1 cellular context compared by ENCODE assay signal in the genomic region with DNA sequence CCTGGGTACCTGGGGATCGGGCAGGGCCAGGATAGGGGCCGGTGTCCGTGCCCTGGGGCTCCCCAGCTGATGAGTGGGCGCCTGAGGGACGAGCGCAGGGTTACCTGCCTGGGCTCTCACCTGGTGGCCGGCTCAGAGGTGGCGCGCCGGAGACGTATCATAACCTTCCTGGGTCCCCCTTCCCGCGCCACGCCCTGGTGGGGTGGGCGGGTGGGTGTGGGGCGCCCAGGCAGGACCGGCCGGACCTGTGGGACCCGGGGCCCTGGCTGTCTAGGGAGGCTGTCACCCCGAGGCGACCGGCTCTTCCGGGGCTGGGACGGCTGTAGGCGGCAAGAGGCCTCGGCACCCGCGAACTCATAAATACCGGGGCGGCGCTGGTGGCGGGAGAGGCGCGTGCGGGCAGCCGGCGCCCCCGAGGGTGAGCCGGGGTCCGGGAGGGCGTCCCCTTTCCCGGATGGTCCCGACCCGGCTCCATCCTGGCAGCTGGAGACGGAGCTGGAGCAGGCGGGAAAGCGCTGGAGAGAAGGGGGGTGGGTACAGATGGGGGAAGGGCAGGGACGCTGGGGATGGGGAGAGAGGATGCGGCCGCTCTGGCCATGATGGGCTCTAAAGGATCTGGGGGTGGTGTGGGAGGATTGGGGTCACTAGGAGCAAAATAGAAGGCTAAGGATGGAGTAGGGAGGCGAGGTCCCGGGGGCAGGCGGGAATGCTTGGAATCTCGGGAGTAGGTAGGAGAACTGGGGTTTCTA.
A peak's percentile ranks its signal among the peaks of the same experiment; 100 is the strongest.
TF ChIP-seq lines count a peak whose summit lies in the region.

A gene with protein sequence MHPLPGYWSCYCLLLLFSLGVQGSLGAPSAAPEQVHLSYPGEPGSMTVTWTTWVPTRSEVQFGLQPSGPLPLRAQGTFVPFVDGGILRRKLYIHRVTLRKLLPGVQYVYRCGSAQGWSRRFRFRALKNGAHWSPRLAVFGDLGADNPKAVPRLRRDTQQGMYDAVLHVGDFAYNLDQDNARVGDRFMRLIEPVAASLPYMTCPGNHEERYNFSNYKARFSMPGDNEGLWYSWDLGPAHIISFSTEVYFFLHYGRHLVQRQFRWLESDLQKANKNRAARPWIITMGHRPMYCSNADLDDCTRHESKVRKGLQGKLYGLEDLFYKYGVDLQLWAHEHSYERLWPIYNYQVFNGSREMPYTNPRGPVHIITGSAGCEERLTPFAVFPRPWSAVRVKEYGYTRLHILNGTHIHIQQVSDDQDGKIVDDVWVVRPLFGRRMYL (plus strand): TSS at position 386 of the 749 bp plus-strand sequence. CDS start 902 bp downstream, outside the sequence.

TF ChIP-seq in H1, 55 proteins besides CTCF, POLR2A, EP300 and RAD21 (continued from another document):
- TF ChIP-seq CBX5 (IDR thresholded peaks at IDR 0.05; ENCODE audit: low read depth, low read length) (no peak), MAX (IDR thresholded peaks at IDR 0.05) (no peak), EGR1 (IDR thresholded peaks at IDR 0.05; ENCODE audit: borderline replicate concordance, low read depth, low read length) (0 out of 2 replicates have a peak, but pooled peaks have one; percentile 14), CHD1 (IDR thresholded peaks at IDR 0.05; ENCODE audit: low read depth, low read length) (no peak), EZH2 (IDR thresholded peaks at IDR 0.05; ENCODE audit: low read depth, low read length, severe bottlenecking) (peak; percentile 27), CHD2 (IDR thresholded peaks at IDR 0.05; ENCODE audit: low read length) (no peak), SAP30 (IDR thresholded peaks at IDR 0.05; ENCODE audit: insufficient read depth, insufficient replicate concordance, low read length) (no peak), ZNF274 (IDR thresholded peaks at IDR 0.05; ENCODE audit: borderline replicate concordance, extremely low read depth, low read length) (no peak), ASH2L (IDR thresholded peaks at IDR 0.05; ENCODE audit: low read length) (peak; percentile 31), JUN (IDR thresholded peaks at IDR 0.05; ENCODE audit: low read depth, low read length) (no peak), TEAD4 (IDR thresholded peaks at IDR 0.05; ENCODE audit: low read depth, low read length) (peak; percentile 77), BCL11A (IDR thresholded peaks at IDR 0.05; ENCODE audit: low read depth in 2 of 2, low read length in 2 of 2) (no peak), GABPA (IDR thresholded peaks at IDR 0.05; ENCODE audit: borderline replicate concordance, insufficient read depth, low read length) (no peak), RBBP5 (IDR thresholded peaks at IDR 0.05; ENCODE audit: borderline replicate concordance, low read depth, low read length) (0 out of 2 replicates have a peak, but pooled peaks have one; percentile 38), SP4 (IDR thresholded peaks at IDR 0.05; ENCODE audit: low read length) (no peak), SIRT6 (IDR thresholded peaks at IDR 0.05; ENCODE audit: low read length) (no peak), RFX5 (IDR thresholded peaks at IDR 0.05; ENCODE audit: borderline replicate concordance, low read depth, low read length) (no peak), HDAC2 (IDR thresholded peaks at IDR 0.05; ENCODE audit: borderline replicate concordance in 1 of 2, low read depth in 2 of 2, low read length in 2 of 2) (no peak), SUZ12 (IDR thresholded peaks at IDR 0.05; ENCODE audit: low read length) (0 out of 2 replicates have a peak, but pooled peaks have one; percentile 29), RNF2 (IDR thresholded peaks at IDR 0.05; ENCODE audit: borderline replicate concordance, low read depth, low read length, missing control alignments, poor library complexity, severe bottlenecking) (no peak), KDM4A (IDR thresholded peaks at IDR 0.05; ENCODE audit: low read depth, low read length, severe bottlenecking) (peak; percentile 84), SP1 (IDR thresholded peaks at IDR 0.05; ENCODE audit: low read depth, low read length) (no peak), JUND (IDR thresholded peaks at IDR 0.05; ENCODE audit: low read length) (no peak), FOSL1 (IDR thresholded peaks at IDR 0.05; ENCODE audit: insufficient read depth, low read depth, low read length) (no peak), POLR2AphosphoS5 (IDR thresholded peaks at IDR 0.05; ENCODE audit: low read depth, low read length) (no peak), TAF1 (IDR thresholded peaks at IDR 0.05; ENCODE audit: low read depth, low read length) (no peak), ATF3 (IDR thresholded peaks at IDR 0.05; ENCODE audit: insufficient read depth, low read depth, low read length) (no peak), CBX8 (IDR thresholded peaks at IDR 0.05; ENCODE audit: borderline replicate concordance, low read depth, low read length) (no peak), USF2 (IDR thresholded peaks at IDR 0.05; ENCODE audit: low read length) (no peak), E2F6 (IDR thresholded peaks at IDR 0.05) (peak; percentile 56), TBP (IDR thresholded peaks at IDR 0.05; ENCODE audit: low read depth, low read length) (no peak), CEBPB (IDR thresholded peaks at IDR 0.05; ENCODE audit: low read depth, low read length) (no peak), NANOG (IDR thresholded peaks at IDR 0.05; ENCODE audit: insufficient read depth, low read depth, low read length, poor library complexity, severe bottlenecking) (no peak), MAFK (IDR thresholded peaks at IDR 0.05; ENCODE audit: low read depth, low read length) (no peak), SIN3A (conservative IDR thresholded peaks at IDR 0.05 in 1 of 2, IDR thresholded peaks at IDR 0.05 in 1 of 2; ENCODE audit: low read depth in 1 of 2, low read length in 2 of 2) (peak in 1 of 2 experiments; percentile 28; a peak in 1 of 4 replicates)
- TF ChIP-seq, protein P1, sequence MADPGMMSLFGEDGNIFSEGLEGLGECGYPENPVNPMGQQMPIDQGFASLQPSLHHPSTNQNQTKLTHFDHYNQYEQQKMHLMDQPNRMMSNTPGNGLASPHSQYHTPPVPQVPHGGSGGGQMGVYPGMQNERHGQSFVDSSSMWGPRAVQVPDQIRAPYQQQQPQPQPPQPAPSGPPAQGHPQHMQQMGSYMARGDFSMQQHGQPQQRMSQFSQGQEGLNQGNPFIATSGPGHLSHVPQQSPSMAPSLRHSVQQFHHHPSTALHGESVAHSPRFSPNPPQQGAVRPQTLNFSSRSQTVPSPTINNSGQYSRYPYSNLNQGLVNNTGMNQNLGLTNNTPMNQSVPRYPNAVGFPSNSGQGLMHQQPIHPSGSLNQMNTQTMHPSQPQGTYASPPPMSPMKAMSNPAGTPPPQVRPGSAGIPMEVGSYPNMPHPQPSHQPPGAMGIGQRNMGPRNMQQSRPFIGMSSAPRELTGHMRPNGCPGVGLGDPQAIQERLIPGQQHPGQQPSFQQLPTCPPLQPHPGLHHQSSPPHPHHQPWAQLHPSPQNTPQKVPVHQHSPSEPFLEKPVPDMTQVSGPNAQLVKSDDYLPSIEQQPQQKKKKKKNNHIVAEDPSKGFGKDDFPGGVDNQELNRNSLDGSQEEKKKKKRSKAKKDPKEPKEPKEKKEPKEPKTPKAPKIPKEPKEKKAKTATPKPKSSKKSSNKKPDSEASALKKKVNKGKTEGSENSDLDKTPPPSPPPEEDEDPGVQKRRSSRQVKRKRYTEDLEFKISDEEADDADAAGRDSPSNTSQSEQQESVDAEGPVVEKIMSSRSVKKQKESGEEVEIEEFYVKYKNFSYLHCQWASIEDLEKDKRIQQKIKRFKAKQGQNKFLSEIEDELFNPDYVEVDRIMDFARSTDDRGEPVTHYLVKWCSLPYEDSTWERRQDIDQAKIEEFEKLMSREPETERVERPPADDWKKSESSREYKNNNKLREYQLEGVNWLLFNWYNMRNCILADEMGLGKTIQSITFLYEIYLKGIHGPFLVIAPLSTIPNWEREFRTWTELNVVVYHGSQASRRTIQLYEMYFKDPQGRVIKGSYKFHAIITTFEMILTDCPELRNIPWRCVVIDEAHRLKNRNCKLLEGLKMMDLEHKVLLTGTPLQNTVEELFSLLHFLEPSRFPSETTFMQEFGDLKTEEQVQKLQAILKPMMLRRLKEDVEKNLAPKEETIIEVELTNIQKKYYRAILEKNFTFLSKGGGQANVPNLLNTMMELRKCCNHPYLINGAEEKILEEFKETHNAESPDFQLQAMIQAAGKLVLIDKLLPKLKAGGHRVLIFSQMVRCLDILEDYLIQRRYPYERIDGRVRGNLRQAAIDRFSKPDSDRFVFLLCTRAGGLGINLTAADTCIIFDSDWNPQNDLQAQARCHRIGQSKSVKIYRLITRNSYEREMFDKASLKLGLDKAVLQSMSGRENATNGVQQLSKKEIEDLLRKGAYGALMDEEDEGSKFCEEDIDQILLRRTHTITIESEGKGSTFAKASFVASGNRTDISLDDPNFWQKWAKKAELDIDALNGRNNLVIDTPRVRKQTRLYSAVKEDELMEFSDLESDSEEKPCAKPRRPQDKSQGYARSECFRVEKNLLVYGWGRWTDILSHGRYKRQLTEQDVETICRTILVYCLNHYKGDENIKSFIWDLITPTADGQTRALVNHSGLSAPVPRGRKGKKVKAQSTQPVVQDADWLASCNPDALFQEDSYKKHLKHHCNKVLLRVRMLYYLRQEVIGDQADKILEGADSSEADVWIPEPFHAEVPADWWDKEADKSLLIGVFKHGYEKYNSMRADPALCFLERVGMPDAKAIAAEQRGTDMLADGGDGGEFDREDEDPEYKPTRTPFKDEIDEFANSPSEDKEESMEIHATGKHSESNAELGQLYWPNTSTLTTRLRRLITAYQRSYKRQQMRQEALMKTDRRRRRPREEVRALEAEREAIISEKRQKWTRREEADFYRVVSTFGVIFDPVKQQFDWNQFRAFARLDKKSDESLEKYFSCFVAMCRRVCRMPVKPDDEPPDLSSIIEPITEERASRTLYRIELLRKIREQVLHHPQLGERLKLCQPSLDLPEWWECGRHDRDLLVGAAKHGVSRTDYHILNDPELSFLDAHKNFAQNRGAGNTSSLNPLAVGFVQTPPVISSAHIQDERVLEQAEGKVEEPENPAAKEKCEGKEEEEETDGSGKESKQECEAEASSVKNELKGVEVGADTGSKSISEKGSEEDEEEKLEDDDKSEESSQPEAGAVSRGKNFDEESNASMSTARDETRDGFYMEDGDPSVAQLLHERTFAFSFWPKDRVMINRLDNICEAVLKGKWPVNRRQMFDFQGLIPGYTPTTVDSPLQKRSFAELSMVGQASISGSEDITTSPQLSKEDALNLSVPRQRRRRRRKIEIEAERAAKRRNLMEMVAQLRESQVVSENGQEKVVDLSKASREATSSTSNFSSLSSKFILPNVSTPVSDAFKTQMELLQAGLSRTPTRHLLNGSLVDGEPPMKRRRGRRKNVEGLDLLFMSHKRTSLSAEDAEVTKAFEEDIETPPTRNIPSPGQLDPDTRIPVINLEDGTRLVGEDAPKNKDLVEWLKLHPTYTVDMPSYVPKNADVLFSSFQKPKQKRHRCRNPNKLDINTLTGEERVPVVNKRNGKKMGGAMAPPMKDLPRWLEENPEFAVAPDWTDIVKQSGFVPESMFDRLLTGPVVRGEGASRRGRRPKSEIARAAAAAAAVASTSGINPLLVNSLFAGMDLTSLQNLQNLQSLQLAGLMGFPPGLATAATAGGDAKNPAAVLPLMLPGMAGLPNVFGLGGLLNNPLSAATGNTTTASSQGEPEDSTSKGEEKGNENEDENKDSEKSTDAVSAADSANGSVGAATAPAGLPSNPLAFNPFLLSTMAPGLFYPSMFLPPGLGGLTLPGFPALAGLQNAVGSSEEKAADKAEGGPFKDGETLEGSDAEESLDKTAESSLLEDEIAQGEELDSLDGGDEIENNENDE (IDR thresholded peaks at IDR 0.05; ENCODE audit: insufficient replicate concordance, low read length) = no peak
- TF ChIP-seq, protein P2, sequence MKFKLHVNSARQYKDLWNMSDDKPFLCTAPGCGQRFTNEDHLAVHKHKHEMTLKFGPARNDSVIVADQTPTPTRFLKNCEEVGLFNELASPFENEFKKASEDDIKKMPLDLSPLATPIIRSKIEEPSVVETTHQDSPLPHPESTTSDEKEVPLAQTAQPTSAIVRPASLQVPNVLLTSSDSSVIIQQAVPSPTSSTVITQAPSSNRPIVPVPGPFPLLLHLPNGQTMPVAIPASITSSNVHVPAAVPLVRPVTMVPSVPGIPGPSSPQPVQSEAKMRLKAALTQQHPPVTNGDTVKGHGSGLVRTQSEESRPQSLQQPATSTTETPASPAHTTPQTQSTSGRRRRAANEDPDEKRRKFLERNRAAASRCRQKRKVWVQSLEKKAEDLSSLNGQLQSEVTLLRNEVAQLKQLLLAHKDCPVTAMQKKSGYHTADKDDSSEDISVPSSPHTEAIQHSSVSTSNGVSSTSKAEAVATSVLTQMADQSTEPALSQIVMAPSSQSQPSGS (IDR thresholded peaks at IDR 0.05; ENCODE audit: low read length) = no peak
TF ChIP-seq in H1: peak in this region for 9.
